In the genomic region with DNA sequence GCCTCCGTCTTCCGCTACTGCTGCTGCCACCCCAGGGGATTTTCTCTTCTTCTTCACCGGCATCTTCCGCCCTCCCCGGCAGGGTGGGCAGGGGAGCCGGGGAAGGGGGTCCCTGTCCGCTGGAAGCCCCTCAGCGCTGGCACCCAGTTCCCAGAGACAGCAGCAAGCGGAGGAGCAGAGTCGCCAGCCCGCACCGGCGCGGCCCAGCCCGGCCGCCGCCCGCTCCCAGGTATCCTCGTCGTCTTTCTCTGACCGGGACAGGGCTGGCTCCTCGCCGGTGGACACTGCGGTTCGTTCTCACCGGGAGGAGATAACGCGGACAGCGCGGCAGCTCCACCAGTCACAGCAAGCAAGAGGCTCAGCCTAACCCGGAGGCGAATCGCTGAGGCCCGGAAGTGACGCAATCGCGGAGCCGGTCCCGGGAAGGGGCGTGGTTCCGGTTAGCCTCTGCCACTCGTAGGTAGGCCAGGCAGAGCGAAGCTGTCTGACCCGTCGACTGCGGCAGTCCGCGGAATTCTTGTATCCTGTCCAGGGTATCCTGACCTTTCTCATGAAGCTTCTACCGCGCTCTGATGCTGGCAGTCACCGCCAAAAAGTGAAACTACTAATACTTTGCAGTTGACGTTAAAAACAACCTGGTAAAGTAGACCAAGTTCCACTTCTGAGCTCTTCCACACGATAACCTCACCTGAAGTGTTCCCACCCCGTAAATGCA, we compare ENCODE assay signal across 1 cellular context.
TF ChIP-seq lines count a peak whose summit lies in the region.

TSS of gene DCUN1D5 (minus strand) at position 351 of the 715 bp plus-strand sequence. CDS start at position 63, 288 bp downstream.

TF ChIP-seq in K562, 482 proteins besides CTCF, POLR2A, EP300 and RAD21 (continued from another document and continues in another):
- no peak for TF ChIP-seq MLLT1 (IDR thresholded peaks at IDR 0.05)
- TF ChIP-seq, protein P1, sequence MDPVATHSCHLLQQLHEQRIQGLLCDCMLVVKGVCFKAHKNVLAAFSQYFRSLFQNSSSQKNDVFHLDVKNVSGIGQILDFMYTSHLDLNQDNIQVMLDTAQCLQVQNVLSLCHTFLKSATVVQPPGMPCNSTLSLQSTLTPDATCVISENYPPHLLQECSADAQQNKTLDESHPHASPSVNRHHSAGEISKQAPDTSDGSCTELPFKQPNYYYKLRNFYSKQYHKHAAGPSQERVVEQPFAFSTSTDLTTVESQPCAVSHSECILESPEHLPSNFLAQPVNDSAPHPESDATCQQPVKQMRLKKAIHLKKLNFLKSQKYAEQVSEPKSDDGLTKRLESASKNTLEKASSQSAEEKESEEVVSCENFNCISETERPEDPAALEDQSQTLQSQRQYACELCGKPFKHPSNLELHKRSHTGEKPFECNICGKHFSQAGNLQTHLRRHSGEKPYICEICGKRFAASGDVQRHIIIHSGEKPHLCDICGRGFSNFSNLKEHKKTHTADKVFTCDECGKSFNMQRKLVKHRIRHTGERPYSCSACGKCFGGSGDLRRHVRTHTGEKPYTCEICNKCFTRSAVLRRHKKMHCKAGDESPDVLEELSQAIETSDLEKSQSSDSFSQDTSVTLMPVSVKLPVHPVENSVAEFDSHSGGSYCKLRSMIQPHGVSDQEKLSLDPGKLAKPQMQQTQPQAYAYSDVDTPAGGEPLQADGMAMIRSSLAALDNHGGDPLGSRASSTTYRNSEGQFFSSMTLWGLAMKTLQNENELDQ (CRISPR knock-in tag; IDR thresholded peaks at IDR 0.05; ENCODE audit: borderline replicate concordance) = no peak
- no peak for TF ChIP-seq TFAM (CRISPR knock-in tag; conservative IDR thresholded peaks at IDR 0.05)
- TF ChIP-seq SMAD1 (IDR thresholded peaks at IDR 0.05; ENCODE audit: low read depth, low read length, partially characterized antibody) = no peak
- TF ChIP-seq TAL1 (IDR thresholded peaks at IDR 0.05) = no peak
- TF ChIP-seq GTF2E2 (tag; IDR thresholded peaks at IDR 0.05) = peak; percentile 53
- TF ChIP-seq ZBTB1 (CRISPR knock-in tag; IDR thresholded peaks at IDR 0.05; ENCODE audit: borderline replicate concordance, low read depth) = no peak
- no peak for TF ChIP-seq CHCHD3 (CRISPR knock-in tag; IDR thresholded peaks at IDR 0.05)
- TF ChIP-seq, protein P2, sequence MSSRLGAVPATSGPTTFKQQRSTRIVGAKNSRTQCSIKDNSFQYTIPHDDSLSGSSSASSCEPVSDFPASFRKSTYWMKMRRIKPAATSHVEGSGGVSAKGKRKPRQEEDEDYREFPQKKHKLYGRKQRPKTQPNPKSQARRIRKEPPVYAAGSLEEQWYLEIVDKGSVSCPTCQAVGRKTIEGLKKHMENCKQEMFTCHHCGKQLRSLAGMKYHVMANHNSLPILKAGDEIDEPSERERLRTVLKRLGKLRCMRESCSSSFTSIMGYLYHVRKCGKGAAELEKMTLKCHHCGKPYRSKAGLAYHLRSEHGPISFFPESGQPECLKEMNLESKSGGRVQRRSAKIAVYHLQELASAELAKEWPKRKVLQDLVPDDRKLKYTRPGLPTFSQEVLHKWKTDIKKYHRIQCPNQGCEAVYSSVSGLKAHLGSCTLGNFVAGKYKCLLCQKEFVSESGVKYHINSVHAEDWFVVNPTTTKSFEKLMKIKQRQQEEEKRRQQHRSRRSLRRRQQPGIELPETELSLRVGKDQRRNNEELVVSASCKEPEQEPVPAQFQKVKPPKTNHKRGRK (tag; IDR thresholded peaks at IDR 0.05) = no peak
- TF ChIP-seq RBBP5 (IDR thresholded peaks at IDR 0.05; ENCODE audit: borderline replicate concordance, insufficient read depth, low read length, poor library complexity, severe bottlenecking) = peak; percentile 97
- TF ChIP-seq FOXA3 (CRISPR knock-in tag; conservative IDR thresholded peaks at IDR 0.05 in 1 of 2, IDR thresholded peaks at IDR 0.05 in 1 of 2) = no peak
- no peak for TF ChIP-seq PHTF2 (CRISPR knock-in tag; IDR thresholded peaks at IDR 0.05)
- TF ChIP-seq ZZZ3 (IDR thresholded peaks at IDR 0.05) = no peak
- no peak for TF ChIP-seq HDAC2 (IDR thresholded peaks at IDR 0.05)
- TF ChIP-seq CLOCK (CRISPR knock-in tag; IDR thresholded peaks at IDR 0.05; ENCODE audit: borderline replicate concordance) = no peak
- no peak for TF ChIP-seq ARHGAP35 (IDR thresholded peaks at IDR 0.05; ENCODE audit: partially characterized antibody)
- peak; percentile 39 for TF ChIP-seq TAF7 (tag; IDR thresholded peaks at IDR 0.05)
- no peak; the same call in 1 of the 2 replicates for TF ChIP-seq CHAMP1 (IDR thresholded peaks at IDR 0.05)
- TF ChIP-seq, protein P3, sequence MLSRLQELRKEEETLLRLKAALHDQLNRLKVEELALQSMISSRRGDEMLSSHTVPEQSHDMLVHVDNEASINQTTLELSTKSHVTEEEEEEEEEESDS (CRISPR knock-in tag; IDR thresholded peaks at IDR 0.05) = no peak
- TF ChIP-seq TAF9B (IDR thresholded peaks at IDR 0.05; ENCODE audit: partially characterized antibody) = peak; percentile 81
- no peak for TF ChIP-seq U2AF1 (optimal IDR thresholded peaks at IDR 0.05; ENCODE audit: low read depth, low read length)
- TF ChIP-seq POLR3A (IDR thresholded peaks at IDR 0.05; ENCODE audit: borderline replicate concordance, extremely low read depth, insufficient read depth, insufficient read length) = no peak
- TF ChIP-seq ZNF175 (CRISPR knock-in tag; IDR thresholded peaks at IDR 0.05; ENCODE audit: low read depth) = no peak
- 0 out of 2 replicates have a peak, but pooled peaks have one; percentile 50 for TF ChIP-seq ZNF766 (CRISPR knock-in tag; conservative IDR thresholded peaks at IDR 0.05)
- peak; percentile 87; the same call in 1 of the 2 replicates for TF ChIP-seq PML (IDR thresholded peaks at IDR 0.05; ENCODE audit: low read length)
- no peak for TF ChIP-seq SNRNP70 (optimal IDR thresholded peaks at IDR 0.05; ENCODE audit: low read depth, low read length)
- no peak for TF ChIP-seq DLX4 (CRISPR knock-in tag; IDR thresholded peaks at IDR 0.05)
- no peak for TF ChIP-seq MTA1 (IDR thresholded peaks at IDR 0.05; ENCODE audit: borderline replicate concordance)
- no peak for TF ChIP-seq NFIX (CRISPR knock-in tag; IDR thresholded peaks at IDR 0.05; ENCODE audit: low read depth)
- peak in 1 of 2 experiments; percentile 88; a peak in 2 of 4 replicates for TF ChIP-seq SRF (CRISPR knock-in tag; IDR thresholded peaks at IDR 0.05)
- no peak for TF ChIP-seq ZNF184 (CRISPR knock-in tag; IDR thresholded peaks at IDR 0.05)
- no peak for TF ChIP-seq FUS (optimal IDR thresholded peaks at IDR 0.05; ENCODE audit: low read depth, low read length)
- no peak for TF ChIP-seq FOXM1 (IDR thresholded peaks at IDR 0.05; ENCODE audit: low read depth)
- TF ChIP-seq FOXM1 (CRISPR knock-in tag; IDR thresholded peaks at IDR 0.05; ENCODE audit: low read depth) = no peak
- TF ChIP-seq SRSF7 (optimal IDR thresholded peaks at IDR 0.05; ENCODE audit: low read depth, low read length) = no peak
- TF ChIP-seq KHSRP (IDR thresholded peaks at IDR 0.05) = no peak
- TF ChIP-seq TBL1XR1 (IDR thresholded peaks at IDR 0.05; ENCODE audit: low read length in 2 of 2) = peak in 1 of 2 experiments; percentile 55; a peak in 1 of 4 replicates
- peak in 1 of 2 experiments; percentile 62; a peak in 1 of 3 replicates for TF ChIP-seq CBX3 (IDR thresholded peaks at IDR 0.05; ENCODE audit: borderline replicate concordance in 1 of 2, low read length in 2 of 2)
- TF ChIP-seq SREBF2 (CRISPR knock-in tag; IDR thresholded peaks at IDR 0.05) = no peak
- no peak for TF ChIP-seq STAT5A (IDR thresholded peaks at IDR 0.05; ENCODE audit: borderline replicate concordance, low read length)
- no peak for TF ChIP-seq MCM7 (IDR thresholded peaks at IDR 0.05)
- TF ChIP-seq FOSL1 (tag; conservative IDR thresholded peaks at IDR 0.05) = 0 out of 2 replicates have a peak, but pooled peaks have one; percentile 31
- no peak for TF ChIP-seq ZNF347 (CRISPR knock-in tag; IDR thresholded peaks at IDR 0.05; ENCODE audit: low read depth)
- TF ChIP-seq HMG20A (CRISPR knock-in tag; conservative IDR thresholded peaks at IDR 0.05) = no peak
- no peak for TF ChIP-seq ZNF644 (tag; IDR thresholded peaks at IDR 0.05; ENCODE audit: low read depth)
- TF ChIP-seq NFATC3 (IDR thresholded peaks at IDR 0.05) = no peak; the same call in 1 of the 2 replicates
- TF ChIP-seq USF1 (CRISPR knock-in tag; IDR thresholded peaks at IDR 0.05) = no peak
- TF ChIP-seq ZNF253 (CRISPR knock-in tag; conservative IDR thresholded peaks at IDR 0.05) = no peak
- TF ChIP-seq RNF2 (IDR thresholded peaks at IDR 0.05) = no peak
- no peak for TF ChIP-seq GTF2A2 (tag; IDR thresholded peaks at IDR 0.05)
- no peak for TF ChIP-seq CHD2 (IDR thresholded peaks at IDR 0.05; ENCODE audit: low read depth, low read length)
- no peak for TF ChIP-seq FOXJ3 (CRISPR knock-in tag; IDR thresholded peaks at IDR 0.05)
- no peak for TF ChIP-seq SAFB2 (IDR thresholded peaks at IDR 0.05; ENCODE audit: borderline replicate concordance, low read depth, low read length, severe bottlenecking)
